Comparison of ENCODE assay signal across 10 cellular contexts in the genomic region with DNA sequence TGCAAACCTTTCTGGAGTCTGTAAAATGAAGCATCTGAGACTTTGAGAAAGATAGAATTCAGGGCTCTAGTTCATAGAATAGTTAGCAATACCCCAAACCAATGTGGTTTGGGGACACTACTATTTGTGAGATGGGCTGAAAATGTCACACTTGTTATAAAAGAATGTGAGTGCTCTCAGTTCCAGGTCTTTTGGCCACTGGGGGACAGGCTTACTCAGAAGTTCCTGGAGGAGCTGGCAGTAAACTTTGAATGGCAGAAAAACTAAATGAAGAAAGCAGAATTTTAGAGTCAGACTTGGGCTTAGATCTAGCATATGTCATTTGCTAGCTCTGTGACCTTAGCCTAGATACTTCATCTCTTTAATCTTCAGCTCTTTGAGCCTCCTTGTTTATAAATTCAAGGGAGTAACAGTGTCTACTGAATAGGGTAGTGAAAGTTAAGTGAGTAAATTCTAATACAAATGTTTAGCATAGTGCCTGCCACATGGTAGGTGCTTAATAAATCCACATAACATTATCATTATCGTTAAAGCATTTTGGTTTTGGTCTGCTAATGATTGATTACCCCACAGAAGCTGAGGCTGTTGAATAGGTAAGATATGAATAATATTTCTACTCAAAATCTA. TPM values are rescaled to one million over a fixed set of nuclear protein-coding genes. Genes with fewer than 3 reads are reported as not detected.
DNase-seq lines count a peak whose midpoint lies in the region; ATAC-seq and TF ChIP-seq lines count a peak whose summit lies in the region.
"Had no signal": no experiment of that assay in that cellular context is flagged by ENCODE, and none has a peak within 500 bp of the region (broad histone marks: within the 10 kb centered on the region; RNA-seq: fewer than 3 reads in every experiment).

No MANE protein-coding gene starts in this region.

- intact Hi-C loops in Panc1 (cut with micrococcal nuclease; ENCODE audit: unreplicated experiment) (no loop called here), esophagus muscularis mucosa (cut with DNase I) (loop anchor here (2.0 kb wide), 1 partner anchor 170 kb away; no protein-coding TSS in a partner anchor)

- H3K4me1 ChIP-seq in Panc1 (ENCODE audit: control insufficient read depth, insufficient read depth, low read length): no peaks in the 10 kb centered on the region
- peaks cover 0 to 8% (median 6%) of the 10 kb centered on the region in 4 donors for H3K4me1 ChIP-seq in esophagus muscularis mucosa
- H3K4me1 ChIP-seq: vagina had no signal

- no peaks in the 10 kb centered on the region for H3K36me3 ChIP-seq in Panc1 (ENCODE audit: control insufficient read depth, insufficient read depth, low read length)
- no peaks in the 10 kb centered on the region for H3K36me3 ChIP-seq in esophagus muscularis mucosa
- H3K36me3 ChIP-seq: vagina had no signal

- BruUV-seq in Panc1 (replicated peaks; lab: Mats Ljungman, UMichigan): no TSS peak

- CTCF ChIA-PET in Panc1 (lab: Charles Lee): no interaction called here

- H3K27ac ChIP-seq in Panc1 (ENCODE audit: low read length) (no peak overlapping the region), esophagus muscularis mucosa (replicated peaks in 1 of 4) (no peak overlapping the region)
- H3K27ac ChIP-seq: vagina had no signal

- H3K4me3 ChIP-seq in Panc1 (ENCODE audit: low read depth in 2 of 2, low read length in 2 of 2) (no peak overlapping the region), esophagus muscularis mucosa (peak overlapping the region in 2 of 4 donors; percentile 14 to 27), retinal pigment epithelial cell (ENCODE audit: low read length) (no peak overlapping the region)
- H3K4me3 ChIP-seq: vagina had no signal

- POLR2A ChIA-PET in Panc1 (lab: Charles Lee): no interaction called here

- in situ Hi-C loops in Panc1 (cut with HindIII; ENCODE audit: low pct_unique_long_range_greater_than_20kb, low sequenced_read_pairs): no loop called here

- TF ChIP-seq EP300 in esophagus muscularis mucosa (IDR thresholded peaks at IDR 0.05): no peak

- H3K9me3 ChIP-seq in Panc1 (ENCODE audit: control insufficient read depth, insufficient read depth, low read depth, low read length): no peaks in the 10 kb centered on the region
- H3K9me3 ChIP-seq in esophagus muscularis mucosa: no peaks in the 10 kb centered on the region
- H3K9me3 ChIP-seq: vagina had no signal

- TF ChIP-seq POLR2A in esophagus muscularis mucosa (IDR thresholded peaks at IDR 0.05; ENCODE audit: low read depth): no peak

- H3K27me3 ChIP-seq in Panc1 (ENCODE audit: control insufficient read depth, insufficient read depth, low read length): peaks cover 9% of the 10 kb centered on the region; the same call in 1 of the 2 replicates
- H3K27me3 ChIP-seq in esophagus muscularis mucosa: no peaks in the 10 kb centered on the region
- H3K27me3 ChIP-seq: vagina had no signal

- ATAC-seq in Panc1 (no peak), HG03354 (IDR thresholded peaks at IDR 0.05; ENCODE audit: poor library complexity, severe bottlenecking, unreplicated experiment) (no peak), HG03342 (IDR thresholded peaks at IDR 0.05; ENCODE audit: unreplicated experiment) (no peak)

- 70% methylated on average over 1 of the region's 1 CpG for WGBS in esophagus muscularis mucosa

- 0 out of 2 replicates have a peak, but pooled peaks have one; percentile 14 for TF ChIP-seq CTCF in GM12874 (IDR thresholded peaks at IDR 0.05; ENCODE audit: insufficient read depth, low read depth, low read length)
- peak; percentile 51; the same call in 1 of the 2 replicates for TF ChIP-seq CTCF in Panc1 (IDR thresholded peaks at IDR 0.05)
- TF ChIP-seq CTCF in esophagus muscularis mucosa (IDR thresholded peaks at IDR 0.05): peak; percentile 50 to 70 (median 60)
- peak; percentile 34 for TF ChIP-seq CTCF in retinal pigment epithelial cell (conservative IDR thresholded peaks at IDR 0.05; ENCODE audit: low read depth, low read length)

- no peak for DNase-seq in Panc1 (ENCODE audit: low read depth, low spot score)
- no peak for DNase-seq in esophagus muscularis mucosa (ENCODE audit: extremely low spot score)
- DNase-seq in retinal pigment epithelial cell (ENCODE audit: low read depth): no peak
- no peak for DNase-seq in EL
- no peak for DNase-seq in middle frontal gyrus (ENCODE audit: extremely low spot score, low spot score)
- DNase-seq: NCI-H774 had no signal

RNA-seq across cellular contexts. Expression of a gene that starts 3.7 kb away (rescaled TPM):
- 0.31 TPM for total RNA-seq in Panc1 (2021; ENCODE audit: unreplicated experiment)
- polyA plus RNA-seq in Panc1 (2012; ENCODE audit: insufficient read length): not detected
- total RNA-seq in esophagus muscularis mucosa: 100 to 1,000 TPM in 1 of 4 donors, 10 to 100 TPM in 3; 59.5 to 150 (median 74.3) TPM

RNA-seq across cellular contexts. Expression of a gene that starts 23.8 kb away (rescaled TPM):
- 35.8 TPM for total RNA-seq in Panc1 (2021; ENCODE audit: unreplicated experiment)
- polyA plus RNA-seq in Panc1 (2012; ENCODE audit: insufficient read length): 27.8 TPM
- 10 to 100 TPM; 24.1 to 39.3 (median 34.9) TPM for total RNA-seq in esophagus muscularis mucosa

Comparison
In these comparisons a context has a peak if more than half of its experiments do, and no peak if none do; other contexts are left out.
1. RNA of a gene that starts 3.7 kb away (total RNA-seq): 59.5 to 150 TPM in esophagus muscularis mucosa; 0.31 TPM in Panc1 (single experiment); every median in the first group is over 10 times any median in the second.
2. Peak in every context shown above with its lines, with median percentiles within 50 percentile points of each other: CTCF ChIP-seq.